In the genomic region with DNA sequence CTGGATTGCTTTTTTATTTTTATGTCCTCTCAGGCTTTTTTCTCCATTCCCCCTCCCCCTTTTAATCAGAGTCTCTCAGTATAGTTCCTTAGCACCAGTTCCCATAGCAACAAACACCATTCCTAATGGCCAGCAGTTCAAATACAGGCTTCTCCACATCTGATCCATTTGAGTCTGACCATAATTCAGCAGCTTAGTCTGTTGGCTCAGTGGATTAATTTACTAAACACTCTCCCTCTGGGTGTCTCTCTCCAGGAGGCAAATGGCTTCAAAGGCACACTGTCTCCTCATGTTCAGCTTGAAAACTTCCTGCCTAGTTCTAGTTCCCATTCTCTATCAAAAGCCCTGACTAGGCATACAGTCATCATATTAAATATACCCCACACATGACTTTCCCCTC, we compare ENCODE assay signal across 1 cellular context.
TF ChIP-seq lines count a peak whose summit lies in the region.

No MANE protein-coding gene starts in this region.

TF ChIP-seq in WTC11, 78 proteins besides CTCF, POLR2A, EP300 and RAD21 (continued from another document):
- TF ChIP-seq, protein P1, sequence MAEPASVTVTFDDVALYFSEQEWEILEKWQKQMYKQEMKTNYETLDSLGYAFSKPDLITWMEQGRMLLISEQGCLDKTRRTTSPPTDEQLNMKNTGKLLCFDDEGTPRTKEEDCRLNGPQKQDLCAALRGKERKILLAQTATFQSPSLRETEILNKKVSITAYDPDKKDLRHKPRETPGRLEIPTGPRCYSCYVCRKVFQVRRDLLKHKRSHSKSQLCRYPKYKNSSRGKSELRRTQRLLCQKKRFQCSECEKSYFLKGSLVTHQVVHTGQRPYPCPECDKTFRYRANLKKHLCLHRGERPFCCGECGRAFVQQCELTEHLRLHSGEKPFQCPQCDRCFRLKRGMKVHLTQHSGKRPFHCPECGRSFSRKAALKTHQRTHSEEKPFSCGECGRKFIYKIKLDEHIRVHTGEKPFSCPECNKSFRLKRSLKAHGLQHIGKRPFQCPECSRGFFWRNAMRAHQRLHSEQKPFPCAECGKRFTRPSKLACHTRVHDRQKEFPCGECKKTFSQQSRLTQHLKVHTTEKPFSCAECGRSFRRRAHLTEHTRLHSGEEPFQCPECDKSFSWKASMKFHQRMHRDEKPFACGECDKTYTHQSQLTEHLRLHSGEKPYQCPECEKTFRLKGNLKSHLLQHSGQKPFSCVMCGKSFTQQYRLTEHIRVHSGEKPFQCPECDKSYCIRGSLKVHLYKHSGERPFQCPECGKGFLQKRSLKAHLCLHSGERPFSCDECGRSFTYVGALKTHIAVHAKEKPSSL (CRISPR knock-in tag; conservative IDR thresholded peaks at IDR 0.05), result no peak
- TF ChIP-seq, protein P2, sequence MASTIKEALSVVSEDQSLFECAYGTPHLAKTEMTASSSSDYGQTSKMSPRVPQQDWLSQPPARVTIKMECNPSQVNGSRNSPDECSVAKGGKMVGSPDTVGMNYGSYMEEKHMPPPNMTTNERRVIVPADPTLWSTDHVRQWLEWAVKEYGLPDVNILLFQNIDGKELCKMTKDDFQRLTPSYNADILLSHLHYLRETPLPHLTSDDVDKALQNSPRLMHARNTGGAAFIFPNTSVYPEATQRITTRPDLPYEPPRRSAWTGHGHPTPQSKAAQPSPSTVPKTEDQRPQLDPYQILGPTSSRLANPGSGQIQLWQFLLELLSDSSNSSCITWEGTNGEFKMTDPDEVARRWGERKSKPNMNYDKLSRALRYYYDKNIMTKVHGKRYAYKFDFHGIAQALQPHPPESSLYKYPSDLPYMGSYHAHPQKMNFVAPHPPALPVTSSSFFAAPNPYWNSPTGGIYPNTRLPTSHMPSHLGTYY (CRISPR knock-in tag; IDR thresholded peaks at IDR 0.05), result no peak
- TF ChIP-seq CREM (CRISPR knock-in tag; IDR thresholded peaks at IDR 0.05) (no peak), ATF1 (CRISPR knock-in tag; IDR thresholded peaks at IDR 0.05) (no peak), NFATC4 (CRISPR knock-in tag; IDR thresholded peaks at IDR 0.05) (no peak), SMAD3 (CRISPR knock-in tag; IDR thresholded peaks at IDR 0.05; ENCODE audit: borderline replicate concordance) (no peak), ZNF317 (CRISPR knock-in tag; IDR thresholded peaks at IDR 0.05; ENCODE audit: borderline replicate concordance, low read depth) (no peak), NFE2L1 (CRISPR knock-in tag; IDR thresholded peaks at IDR 0.05) (no peak), GABPB1 (CRISPR knock-in tag; IDR thresholded peaks at IDR 0.05) (no peak), GRHL2 (CRISPR knock-in tag; IDR thresholded peaks at IDR 0.05; ENCODE audit: insufficient replicate concordance, severe bottlenecking) (no peak), EMX1 (CRISPR knock-in tag; IDR thresholded peaks at IDR 0.05) (no peak)
- TF ChIP-seq, protein P3, sequence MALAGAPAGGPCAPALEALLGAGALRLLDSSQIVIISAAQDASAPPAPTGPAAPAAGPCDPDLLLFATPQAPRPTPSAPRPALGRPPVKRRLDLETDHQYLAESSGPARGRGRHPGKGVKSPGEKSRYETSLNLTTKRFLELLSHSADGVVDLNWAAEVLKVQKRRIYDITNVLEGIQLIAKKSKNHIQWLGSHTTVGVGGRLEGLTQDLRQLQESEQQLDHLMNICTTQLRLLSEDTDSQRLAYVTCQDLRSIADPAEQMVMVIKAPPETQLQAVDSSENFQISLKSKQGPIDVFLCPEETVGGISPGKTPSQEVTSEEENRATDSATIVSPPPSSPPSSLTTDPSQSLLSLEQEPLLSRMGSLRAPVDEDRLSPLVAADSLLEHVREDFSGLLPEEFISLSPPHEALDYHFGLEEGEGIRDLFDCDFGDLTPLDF (CRISPR knock-in tag; IDR thresholded peaks at IDR 0.05), result no peak
- TF ChIP-seq, protein P4, sequence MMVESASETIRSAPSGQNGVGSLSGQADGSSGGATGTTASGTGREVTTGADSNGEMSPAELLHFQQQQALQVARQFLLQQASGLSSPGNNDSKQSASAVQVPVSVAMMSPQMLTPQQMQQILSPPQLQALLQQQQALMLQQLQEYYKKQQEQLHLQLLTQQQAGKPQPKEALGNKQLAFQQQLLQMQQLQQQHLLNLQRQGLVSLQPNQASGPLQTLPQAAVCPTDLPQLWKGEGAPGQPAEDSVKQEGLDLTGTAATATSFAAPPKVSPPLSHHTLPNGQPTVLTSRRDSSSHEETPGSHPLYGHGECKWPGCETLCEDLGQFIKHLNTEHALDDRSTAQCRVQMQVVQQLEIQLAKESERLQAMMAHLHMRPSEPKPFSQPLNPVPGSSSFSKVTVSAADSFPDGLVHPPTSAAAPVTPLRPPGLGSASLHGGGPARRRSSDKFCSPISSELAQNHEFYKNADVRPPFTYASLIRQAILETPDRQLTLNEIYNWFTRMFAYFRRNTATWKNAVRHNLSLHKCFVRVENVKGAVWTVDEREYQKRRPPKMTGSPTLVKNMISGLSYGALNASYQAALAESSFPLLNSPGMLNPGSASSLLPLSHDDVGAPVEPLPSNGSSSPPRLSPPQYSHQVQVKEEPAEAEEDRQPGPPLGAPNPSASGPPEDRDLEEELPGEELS (CRISPR knock-in tag; IDR thresholded peaks at IDR 0.05), result no peak
- TF ChIP-seq, protein P5, sequence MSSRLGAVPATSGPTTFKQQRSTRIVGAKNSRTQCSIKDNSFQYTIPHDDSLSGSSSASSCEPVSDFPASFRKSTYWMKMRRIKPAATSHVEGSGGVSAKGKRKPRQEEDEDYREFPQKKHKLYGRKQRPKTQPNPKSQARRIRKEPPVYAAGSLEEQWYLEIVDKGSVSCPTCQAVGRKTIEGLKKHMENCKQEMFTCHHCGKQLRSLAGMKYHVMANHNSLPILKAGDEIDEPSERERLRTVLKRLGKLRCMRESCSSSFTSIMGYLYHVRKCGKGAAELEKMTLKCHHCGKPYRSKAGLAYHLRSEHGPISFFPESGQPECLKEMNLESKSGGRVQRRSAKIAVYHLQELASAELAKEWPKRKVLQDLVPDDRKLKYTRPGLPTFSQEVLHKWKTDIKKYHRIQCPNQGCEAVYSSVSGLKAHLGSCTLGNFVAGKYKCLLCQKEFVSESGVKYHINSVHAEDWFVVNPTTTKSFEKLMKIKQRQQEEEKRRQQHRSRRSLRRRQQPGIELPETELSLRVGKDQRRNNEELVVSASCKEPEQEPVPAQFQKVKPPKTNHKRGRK (CRISPR knock-in tag; IDR thresholded peaks at IDR 0.05; ENCODE audit: borderline replicate concordance), result no peak
- TF ChIP-seq, protein P6, sequence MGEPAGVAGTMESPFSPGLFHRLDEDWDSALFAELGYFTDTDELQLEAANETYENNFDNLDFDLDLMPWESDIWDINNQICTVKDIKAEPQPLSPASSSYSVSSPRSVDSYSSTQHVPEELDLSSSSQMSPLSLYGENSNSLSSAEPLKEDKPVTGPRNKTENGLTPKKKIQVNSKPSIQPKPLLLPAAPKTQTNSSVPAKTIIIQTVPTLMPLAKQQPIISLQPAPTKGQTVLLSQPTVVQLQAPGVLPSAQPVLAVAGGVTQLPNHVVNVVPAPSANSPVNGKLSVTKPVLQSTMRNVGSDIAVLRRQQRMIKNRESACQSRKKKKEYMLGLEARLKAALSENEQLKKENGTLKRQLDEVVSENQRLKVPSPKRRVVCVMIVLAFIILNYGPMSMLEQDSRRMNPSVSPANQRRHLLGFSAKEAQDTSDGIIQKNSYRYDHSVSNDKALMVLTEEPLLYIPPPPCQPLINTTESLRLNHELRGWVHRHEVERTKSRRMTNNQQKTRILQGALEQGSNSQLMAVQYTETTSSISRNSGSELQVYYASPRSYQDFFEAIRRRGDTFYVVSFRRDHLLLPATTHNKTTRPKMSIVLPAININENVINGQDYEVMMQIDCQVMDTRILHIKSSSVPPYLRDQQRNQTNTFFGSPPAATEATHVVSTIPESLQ (CRISPR knock-in tag; IDR thresholded peaks at IDR 0.05), result no peak
- TF ChIP-seq, protein P7, sequence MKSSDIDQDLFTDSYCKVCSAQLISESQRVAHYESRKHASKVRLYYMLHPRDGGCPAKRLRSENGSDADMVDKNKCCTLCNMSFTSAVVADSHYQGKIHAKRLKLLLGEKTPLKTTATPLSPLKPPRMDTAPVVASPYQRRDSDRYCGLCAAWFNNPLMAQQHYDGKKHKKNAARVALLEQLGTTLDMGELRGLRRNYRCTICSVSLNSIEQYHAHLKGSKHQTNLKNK (CRISPR knock-in tag; IDR thresholded peaks at IDR 0.05), result no peak
- TF ChIP-seq, protein P8, sequence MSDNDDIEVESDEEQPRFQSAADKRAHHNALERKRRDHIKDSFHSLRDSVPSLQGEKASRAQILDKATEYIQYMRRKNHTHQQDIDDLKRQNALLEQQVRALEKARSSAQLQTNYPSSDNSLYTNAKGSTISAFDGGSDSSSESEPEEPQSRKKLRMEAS (CRISPR knock-in tag; IDR thresholded peaks at IDR 0.05), result no peak
